In the genomic region with DNA sequence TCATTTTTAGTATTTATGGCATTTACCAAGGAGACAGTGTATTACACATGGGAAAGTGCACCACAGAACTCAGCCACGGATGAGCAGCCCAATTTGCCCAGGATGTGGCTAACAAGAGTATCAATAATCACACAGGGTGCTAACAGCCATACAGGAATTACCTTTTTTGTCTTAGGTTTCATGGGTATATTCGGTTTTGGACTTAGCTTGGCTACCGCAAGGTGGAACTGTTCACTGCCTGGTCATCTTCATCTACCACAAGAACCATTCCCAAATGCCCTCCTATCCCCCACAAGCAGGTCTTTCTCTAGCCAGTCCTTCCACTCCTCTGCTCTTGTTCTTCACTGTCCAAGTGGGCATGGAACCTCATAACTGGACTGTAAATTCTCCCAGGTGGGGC, we compare ENCODE assay signal across 1 cellular context.
TF ChIP-seq lines count a peak whose summit lies in the region.

No MANE protein-coding gene starts in this region.

TF ChIP-seq in WTC11, 78 proteins besides CTCF, POLR2A, EP300 and RAD21 (continued from another document):
- TF ChIP-seq, protein P1, sequence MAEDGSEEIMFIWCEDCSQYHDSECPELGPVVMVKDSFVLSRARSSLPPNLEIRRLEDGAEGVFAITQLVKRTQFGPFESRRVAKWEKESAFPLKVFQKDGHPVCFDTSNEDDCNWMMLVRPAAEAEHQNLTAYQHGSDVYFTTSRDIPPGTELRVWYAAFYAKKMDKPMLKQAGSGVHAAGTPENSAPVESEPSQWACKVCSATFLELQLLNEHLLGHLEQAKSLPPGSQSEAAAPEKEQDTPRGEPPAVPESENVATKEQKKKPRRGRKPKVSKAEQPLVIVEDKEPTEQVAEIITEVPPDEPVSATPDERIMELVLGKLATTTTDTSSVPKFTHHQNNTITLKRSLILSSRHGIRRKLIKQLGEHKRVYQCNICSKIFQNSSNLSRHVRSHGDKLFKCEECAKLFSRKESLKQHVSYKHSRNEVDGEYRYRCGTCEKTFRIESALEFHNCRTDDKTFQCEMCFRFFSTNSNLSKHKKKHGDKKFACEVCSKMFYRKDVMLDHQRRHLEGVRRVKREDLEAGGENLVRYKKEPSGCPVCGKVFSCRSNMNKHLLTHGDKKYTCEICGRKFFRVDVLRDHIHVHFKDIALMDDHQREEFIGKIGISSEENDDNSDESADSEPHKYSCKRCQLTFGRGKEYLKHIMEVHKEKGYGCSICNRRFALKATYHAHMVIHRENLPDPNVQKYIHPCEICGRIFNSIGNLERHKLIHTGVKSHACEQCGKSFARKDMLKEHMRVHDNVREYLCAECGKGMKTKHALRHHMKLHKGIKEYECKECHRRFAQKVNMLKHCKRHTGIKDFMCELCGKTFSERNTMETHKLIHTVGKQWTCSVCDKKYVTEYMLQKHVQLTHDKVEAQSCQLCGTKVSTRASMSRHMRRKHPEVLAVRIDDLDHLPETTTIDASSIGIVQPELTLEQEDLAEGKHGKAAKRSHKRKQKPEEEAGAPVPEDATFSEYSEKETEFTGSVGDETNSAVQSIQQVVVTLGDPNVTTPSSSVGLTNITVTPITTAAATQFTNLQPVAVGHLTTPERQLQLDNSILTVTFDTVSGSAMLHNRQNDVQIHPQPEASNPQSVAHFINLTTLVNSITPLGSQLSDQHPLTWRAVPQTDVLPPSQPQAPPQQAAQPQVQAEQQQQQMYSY (CRISPR knock-in tag; IDR thresholded peaks at IDR 0.05) = no peak
- TF ChIP-seq GRHL2 (CRISPR knock-in tag; IDR thresholded peaks at IDR 0.05; ENCODE audit: insufficient replicate concordance, severe bottlenecking) (no peak), ATF3 (CRISPR knock-in tag; conservative IDR thresholded peaks at IDR 0.05) (no peak), ZNF396 (CRISPR knock-in tag; IDR thresholded peaks at IDR 0.05; ENCODE audit: borderline replicate concordance) (no peak), ZMAT4 (CRISPR knock-in tag; IDR thresholded peaks at IDR 0.05) (no peak)
- TF ChIP-seq, protein P2, sequence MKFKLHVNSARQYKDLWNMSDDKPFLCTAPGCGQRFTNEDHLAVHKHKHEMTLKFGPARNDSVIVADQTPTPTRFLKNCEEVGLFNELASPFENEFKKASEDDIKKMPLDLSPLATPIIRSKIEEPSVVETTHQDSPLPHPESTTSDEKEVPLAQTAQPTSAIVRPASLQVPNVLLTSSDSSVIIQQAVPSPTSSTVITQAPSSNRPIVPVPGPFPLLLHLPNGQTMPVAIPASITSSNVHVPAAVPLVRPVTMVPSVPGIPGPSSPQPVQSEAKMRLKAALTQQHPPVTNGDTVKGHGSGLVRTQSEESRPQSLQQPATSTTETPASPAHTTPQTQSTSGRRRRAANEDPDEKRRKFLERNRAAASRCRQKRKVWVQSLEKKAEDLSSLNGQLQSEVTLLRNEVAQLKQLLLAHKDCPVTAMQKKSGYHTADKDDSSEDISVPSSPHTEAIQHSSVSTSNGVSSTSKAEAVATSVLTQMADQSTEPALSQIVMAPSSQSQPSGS (CRISPR knock-in tag; IDR thresholded peaks at IDR 0.05; ENCODE audit: borderline replicate concordance, low read depth) = no peak
TF ChIP-seq in WTC11: peak in this region for 0.
